27 cellular contexts compared by ENCODE assay signal in genomic region chr14:61677469-61677868, GRCh38.
"Had no signal": no experiment of that assay in that cellular context is flagged by ENCODE, and none has a peak within 500 bp of the region (broad histone marks: within the 10 kb centered on the region; RNA-seq: fewer than 3 reads in every experiment).

No MANE protein-coding gene starts in this region.

- ATAC-seq: activated CD4-positive, CD25-positive, alpha-beta regulatory T cell treated with anti-CD3 and anti-CD28 coated beads, Interleukin-2, amount 50 U/mL, for 24 hours; effector memory CD8-positive, alpha-beta T cell; gastroesophageal sphincter; right cardiac atrium; stimulated activated effector memory CD8-positive, alpha-beta T cell treated with anti-CD3 and anti-CD28 coated beads, Interleukin-12 subunit alpha, Interleukin-12 subunit beta, amount 100 ng/mL, for 72 hours had no signal

- DNase-seq: activated CD4-positive, alpha-beta T cell treated with anti-CD3 and anti-CD28 coated beads for 48 hours; activated CD4-positive, alpha-beta T cell treated with anti-CD3 and anti-CD28 coated beads, Interleukin-2, amount 50 U/mL, for 48 hours; activated CD8-positive, alpha-beta memory T cell treated with anti-CD3 and anti-CD28 coated beads for 24 hours; activated effector memory CD4-positive, alpha-beta T cell treated with Interleukin-2 at 50 U/mL for 16 hours; activated naive CD4-positive, alpha-beta T cell treated with Interleukin-2 at 50 U/mL for 16 hours; adrenal gland; cerebellar nuclear complex; colonic mucosa; effector memory CD8-positive, alpha-beta T cell; erythroblast; islet precursor cell; left ventricle myocardium inferior; mesendoderm; posterior cingulate gyrus; right cardiac atrium; stimulated activated CD4-positive, alpha-beta T cell treated with anti-CD3 and anti-CD28 coated beads, Interleukin-4, amount 100 ng/mL, for 1 hour; trophoblast cell; WERI-Rb-1 had no signal

- H3K27ac ChIP-seq: adrenal gland, ascending aorta, cardiac muscle cell, colonic mucosa, gastroesophageal sphincter, hepatocyte, left ventricle myocardium inferior, thoracic aorta, vagina, WERI-Rb-1 had no signal

- H3K27me3 ChIP-seq: adrenal gland, ascending aorta, cardiac muscle cell, colonic mucosa, gastroesophageal sphincter, hepatocyte, vagina had no signal

- H3K36me3 ChIP-seq: adrenal gland, ascending aorta, cardiac muscle cell, colonic mucosa, gastroesophageal sphincter, left ventricle myocardium inferior, thoracic aorta, vagina, WERI-Rb-1 had no signal

- H3K9me3 ChIP-seq: adrenal gland, ascending aorta, colonic mucosa, gastroesophageal sphincter, left ventricle myocardium inferior, thoracic aorta, vagina had no signal

- H3K4me3 ChIP-seq: adrenal gland, ascending aorta, cardiac muscle cell, colonic mucosa, gastroesophageal sphincter, hepatocyte, left ventricle myocardium inferior, lung, thoracic aorta, vagina had no signal

- H3K4me1 ChIP-seq: adrenal gland, ascending aorta, colonic mucosa, gastroesophageal sphincter, left ventricle myocardium inferior, vagina had no signal
